In the genomic region with DNA sequence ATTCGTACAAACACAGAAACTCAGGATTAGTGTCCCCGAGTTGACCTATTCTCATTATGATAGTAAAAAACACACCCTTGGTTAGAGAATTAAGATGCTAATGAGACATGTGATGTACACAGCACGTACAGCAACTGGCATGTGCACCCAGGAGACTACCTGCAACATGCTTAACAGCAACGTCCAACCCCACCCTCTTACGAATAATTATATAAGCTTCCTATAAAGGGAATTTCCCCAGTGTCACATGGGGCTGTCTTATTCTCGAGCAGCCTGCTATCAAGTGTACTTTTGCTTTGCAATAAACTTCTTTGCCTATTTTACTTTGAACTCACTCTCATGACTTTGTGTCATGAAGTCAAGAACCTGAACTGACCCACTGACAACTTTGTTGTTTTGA, we compare ENCODE assay signal across 22 cellular contexts.
DNase-seq lines count a peak whose midpoint lies in the region; ATAC-seq, FAIRE-seq and TF ChIP-seq lines count a peak whose summit lies in the region.
"Had no signal": no experiment of that assay in that cellular context is flagged by ENCODE, and none has a peak within 500 bp of the region (broad histone marks: within the 10 kb centered on the region; RNA-seq: fewer than 3 reads in every experiment).

No MANE protein-coding gene starts in this region.

- H3K4me3 ChIP-seq in small intestine (ENCODE audit: low read depth in 1 of 2, low read length in 2 of 2): no peak overlapping the region
- H3K4me3 ChIP-seq: BLaER1, GM12878 had no signal

- ATAC-seq in esophagus mucosa (peak; percentile 88), memory B cell (ENCODE audit: low read depth) (peak; percentile 49)
- ATAC-seq: CD8-positive, alpha-beta T cell; GM12878 had no signal

- no peaks in the 10 kb centered on the region for H3K27me3 ChIP-seq in small intestine (ENCODE audit: control insufficient read depth in 2 of 2, insufficient read depth in 2 of 2, low read length in 2 of 2)
- H3K27me3 ChIP-seq: BLaER1 had no signal

- no peaks in the 10 kb centered on the region for H3K4me1 ChIP-seq in small intestine (ENCODE audit: control insufficient read depth in 2 of 2, insufficient read depth in 1 of 2, low read depth in 1 of 2, low read length in 1 of 2)
- H3K4me1 ChIP-seq: BLaER1, Caco-2 had no signal

- H3K4me3 Mint-ChIP-seq in memory B cell: no peak overlapping the region
- H3K4me3 Mint-ChIP-seq: B cell; CD4-positive, CD25-positive, alpha-beta regulatory T cell; CD8-positive, alpha-beta T cell had no signal

- FAIRE-seq in GM12891 (lab: Jason Lieb, UNC) (peak; percentile 52), small intestine (lab: Jason Lieb, UNC) (no peak)
- FAIRE-seq: A204.1, G401.6, GM12878 had no signal

- no peak overlapping the region for H3K27ac ChIP-seq in small intestine (ENCODE audit: low read depth in 1 of 2, low read length in 1 of 2)
- H3K27ac ChIP-seq: 22Rv1, BLaER1, C4-2B had no signal

- intact Hi-C loops in head of caudate nucleus (cut with DNase I): no loop called here

- DNase-seq in GM12891 (ENCODE audit: insufficient read length, low spot score): no peak
- no peak for DNase-seq in memory B cell (ENCODE audit: low spot score in 2 of 2)
- peak; percentile 78 for DNase-seq in small intestine
- no peak for DNase-seq in GDM1 (lab: John Stamatoyannopoulos, UW)
- no peak for DNase-seq in NCI-H345 (lab: John Stamatoyannopoulos, UW)
- DNase-seq in head of caudate nucleus: no peak
- DNase-seq: Caco-2; CD4-positive, CD25-positive, alpha-beta regulatory T cell; CD8-positive, alpha-beta T cell; DMS153; DND-41; GOT3; H7; HCEC 1CT had no signal

- H3K9me3 ChIP-seq in small intestine (ENCODE audit: control insufficient read depth, low read depth): no peaks in the 10 kb centered on the region
- H3K9me3 ChIP-seq: BLaER1, Caco-2 had no signal

- 28 to 54% (median 37%) methylated on average over 6 of the region's 6 CpGs for WGBS in small intestine, 3 donors

- no peaks in the 10 kb centered on the region for H3K9me3 Mint-ChIP-seq in memory B cell
- H3K9me3 Mint-ChIP-seq: CD8-positive, alpha-beta T cell had no signal

- TF ChIP-seq POLR2A in GM12891 (IDR thresholded peaks at IDR 0.05; ENCODE audit: low read depth, low read length): no peak

- H3K36me3 Mint-ChIP-seq in memory B cell: peaks cover 5% of the 10 kb centered on the region
- H3K36me3 Mint-ChIP-seq: CD4-positive, CD25-positive, alpha-beta regulatory T cell; CD8-positive, alpha-beta T cell had no signal

- no peaks in the 10 kb centered on the region for H3K4me1 Mint-ChIP-seq in memory B cell
- H3K4me1 Mint-ChIP-seq: B cell; CD4-positive, CD25-positive, alpha-beta regulatory T cell had no signal

- H3K27ac Mint-ChIP-seq in memory B cell: no peak overlapping the region
- H3K27ac Mint-ChIP-seq: B cell; CD8-positive, alpha-beta T cell had no signal

- H3K36me3 ChIP-seq in small intestine (ENCODE audit: control insufficient read depth in 2 of 2, insufficient read depth in 2 of 2, low read length in 2 of 2): no peaks in the 10 kb centered on the region
- H3K36me3 ChIP-seq: BLaER1 had no signal

- H3K27me3 Mint-ChIP-seq in memory B cell: peaks cover 4% of the 10 kb centered on the region
- H3K27me3 Mint-ChIP-seq: B cell had no signal

TF ChIP-seq in GM12891, 5 proteins besides CTCF, POLR2A, EP300 and RAD21:
- TF ChIP-seq PAX5 (IDR thresholded peaks at IDR 0.05; ENCODE audit: insufficient read depth, low read length, severe bottlenecking): no peak
- TF ChIP-seq POU2F2 (IDR thresholded peaks at IDR 0.05; ENCODE audit: low read depth, low read length): no peak
- TF ChIP-seq POLR2AphosphoS5 (IDR thresholded peaks at IDR 0.05; ENCODE audit: low read depth, low read length): no peak
- TF ChIP-seq TAF1 (IDR thresholded peaks at IDR 0.05; ENCODE audit: low read depth, low read length): no peak
- TF ChIP-seq SPI1 (IDR thresholded peaks at IDR 0.05; ENCODE audit: low read depth, low read length): no peak
